ENCODE assay signal across 3 cellular contexts in the genomic region with DNA sequence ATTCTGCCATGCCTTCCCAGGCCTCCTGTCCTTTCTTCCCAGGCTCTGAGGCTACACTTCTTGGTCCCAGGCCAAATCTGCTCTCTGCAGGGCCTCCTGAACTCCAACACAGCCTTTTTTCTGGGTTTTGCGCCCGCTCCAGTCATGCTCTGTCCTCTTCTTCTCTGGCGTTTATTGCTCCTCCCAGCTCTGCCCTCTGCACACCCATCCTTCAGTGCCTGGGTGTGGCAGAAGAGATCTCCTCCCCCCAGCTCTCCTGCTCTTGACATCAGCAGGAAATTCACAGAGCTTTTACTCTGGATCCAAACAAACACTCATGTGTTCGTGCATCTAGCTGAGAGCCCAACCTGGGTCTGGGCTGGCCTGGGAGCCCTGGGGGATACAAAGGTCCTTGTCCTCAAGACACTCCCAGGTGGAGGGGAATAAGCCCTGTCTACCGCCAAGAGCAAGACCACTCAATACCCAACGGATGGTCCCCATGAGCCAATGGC.
TF ChIP-seq lines count a peak whose summit lies in the region.

No MANE protein-coding gene starts in this region.

TF ChIP-seq in HepG2, 621 proteins besides CTCF, POLR2A, EP300 and RAD21:
- TF ChIP-seq KLF12 (CRISPR knock-in tag; IDR thresholded peaks at IDR 0.05; ENCODE audit: borderline replicate concordance) = no peak
- TF ChIP-seq ZBTB3 (CRISPR knock-in tag; IDR thresholded peaks at IDR 0.05; ENCODE audit: borderline replicate concordance, low read depth) = no peak
- TF ChIP-seq ZFP90 (CRISPR knock-in tag; IDR thresholded peaks at IDR 0.05; ENCODE audit: borderline replicate concordance) = no peak
- no peak for TF ChIP-seq HOXA9 (CRISPR knock-in tag; IDR thresholded peaks at IDR 0.05; ENCODE audit: borderline replicate concordance)
- no peak for TF ChIP-seq KMT2B (CRISPR knock-in tag; IDR thresholded peaks at IDR 0.05)

TF ChIP-seq in WTC11, 78 proteins besides CTCF, POLR2A, EP300 and RAD21:
- TF ChIP-seq TP53 (CRISPR knock-in tag; IDR thresholded peaks at IDR 0.05) (no peak), KAT7 (CRISPR knock-in tag; IDR thresholded peaks at IDR 0.05; ENCODE audit: borderline replicate concordance) (no peak), CREM (CRISPR knock-in tag; IDR thresholded peaks at IDR 0.05) (no peak), ELF4 (CRISPR knock-in tag; IDR thresholded peaks at IDR 0.05; ENCODE audit: low read depth) (no peak), JUN (CRISPR knock-in tag; IDR thresholded peaks at IDR 0.05) (no peak), SMAD3 (CRISPR knock-in tag; IDR thresholded peaks at IDR 0.05; ENCODE audit: borderline replicate concordance) (no peak), ZNF423 (CRISPR knock-in tag; IDR thresholded peaks at IDR 0.05) (no peak)
- TF ChIP-seq, protein P1, sequence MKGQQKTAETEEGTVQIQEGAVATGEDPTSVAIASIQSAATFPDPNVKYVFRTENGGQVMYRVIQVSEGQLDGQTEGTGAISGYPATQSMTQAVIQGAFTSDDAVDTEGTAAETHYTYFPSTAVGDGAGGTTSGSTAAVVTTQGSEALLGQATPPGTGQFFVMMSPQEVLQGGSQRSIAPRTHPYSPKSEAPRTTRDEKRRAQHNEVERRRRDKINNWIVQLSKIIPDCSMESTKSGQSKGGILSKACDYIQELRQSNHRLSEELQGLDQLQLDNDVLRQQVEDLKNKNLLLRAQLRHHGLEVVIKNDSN (CRISPR knock-in tag; IDR thresholded peaks at IDR 0.05) = no peak
- TF ChIP-seq, protein P2, sequence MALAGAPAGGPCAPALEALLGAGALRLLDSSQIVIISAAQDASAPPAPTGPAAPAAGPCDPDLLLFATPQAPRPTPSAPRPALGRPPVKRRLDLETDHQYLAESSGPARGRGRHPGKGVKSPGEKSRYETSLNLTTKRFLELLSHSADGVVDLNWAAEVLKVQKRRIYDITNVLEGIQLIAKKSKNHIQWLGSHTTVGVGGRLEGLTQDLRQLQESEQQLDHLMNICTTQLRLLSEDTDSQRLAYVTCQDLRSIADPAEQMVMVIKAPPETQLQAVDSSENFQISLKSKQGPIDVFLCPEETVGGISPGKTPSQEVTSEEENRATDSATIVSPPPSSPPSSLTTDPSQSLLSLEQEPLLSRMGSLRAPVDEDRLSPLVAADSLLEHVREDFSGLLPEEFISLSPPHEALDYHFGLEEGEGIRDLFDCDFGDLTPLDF (CRISPR knock-in tag; IDR thresholded peaks at IDR 0.05) = no peak
- TF ChIP-seq, protein P3, sequence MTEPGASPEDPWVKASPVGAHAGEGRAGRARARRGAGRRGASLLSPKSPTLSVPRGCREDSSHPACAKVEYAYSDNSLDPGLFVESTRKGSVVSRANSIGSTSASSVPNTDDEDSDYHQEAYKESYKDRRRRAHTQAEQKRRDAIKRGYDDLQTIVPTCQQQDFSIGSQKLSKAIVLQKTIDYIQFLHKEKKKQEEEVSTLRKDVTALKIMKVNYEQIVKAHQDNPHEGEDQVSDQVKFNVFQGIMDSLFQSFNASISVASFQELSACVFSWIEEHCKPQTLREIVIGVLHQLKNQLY (CRISPR knock-in tag; IDR thresholded peaks at IDR 0.05) = no peak
- TF ChIP-seq, protein P4, sequence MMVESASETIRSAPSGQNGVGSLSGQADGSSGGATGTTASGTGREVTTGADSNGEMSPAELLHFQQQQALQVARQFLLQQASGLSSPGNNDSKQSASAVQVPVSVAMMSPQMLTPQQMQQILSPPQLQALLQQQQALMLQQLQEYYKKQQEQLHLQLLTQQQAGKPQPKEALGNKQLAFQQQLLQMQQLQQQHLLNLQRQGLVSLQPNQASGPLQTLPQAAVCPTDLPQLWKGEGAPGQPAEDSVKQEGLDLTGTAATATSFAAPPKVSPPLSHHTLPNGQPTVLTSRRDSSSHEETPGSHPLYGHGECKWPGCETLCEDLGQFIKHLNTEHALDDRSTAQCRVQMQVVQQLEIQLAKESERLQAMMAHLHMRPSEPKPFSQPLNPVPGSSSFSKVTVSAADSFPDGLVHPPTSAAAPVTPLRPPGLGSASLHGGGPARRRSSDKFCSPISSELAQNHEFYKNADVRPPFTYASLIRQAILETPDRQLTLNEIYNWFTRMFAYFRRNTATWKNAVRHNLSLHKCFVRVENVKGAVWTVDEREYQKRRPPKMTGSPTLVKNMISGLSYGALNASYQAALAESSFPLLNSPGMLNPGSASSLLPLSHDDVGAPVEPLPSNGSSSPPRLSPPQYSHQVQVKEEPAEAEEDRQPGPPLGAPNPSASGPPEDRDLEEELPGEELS (CRISPR knock-in tag; IDR thresholded peaks at IDR 0.05) = no peak
- TF ChIP-seq, protein P5, sequence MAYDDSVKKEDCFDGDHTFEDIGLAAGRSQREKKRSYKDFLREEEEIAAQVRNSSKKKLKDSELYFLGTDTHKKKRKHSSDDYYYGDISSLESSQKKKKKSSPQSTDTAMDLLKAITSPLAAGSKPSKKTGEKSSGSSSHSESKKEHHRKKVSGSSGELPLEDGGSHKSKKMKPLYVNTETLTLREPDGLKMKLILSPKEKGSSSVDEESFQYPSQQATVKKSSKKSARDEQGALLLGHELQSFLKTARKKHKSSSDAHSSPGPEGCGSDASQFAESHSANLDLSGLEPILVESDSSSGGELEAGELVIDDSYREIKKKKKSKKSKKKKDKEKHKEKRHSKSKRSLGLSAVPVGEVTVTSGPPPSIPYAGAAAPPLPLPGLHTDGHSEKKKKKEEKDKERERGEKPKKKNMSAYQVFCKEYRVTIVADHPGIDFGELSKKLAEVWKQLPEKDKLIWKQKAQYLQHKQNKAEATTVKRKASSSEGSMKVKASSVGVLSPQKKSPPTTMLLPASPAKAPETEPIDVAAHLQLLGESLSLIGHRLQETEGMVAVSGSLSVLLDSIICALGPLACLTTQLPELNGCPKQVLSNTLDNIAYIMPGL (CRISPR knock-in tag; IDR thresholded peaks at IDR 0.05) = no peak
TF ChIP-seq in WTC11: peak in this region for 0.

TF ChIP-seq in SK-N-SH treated with all-trans-retinoic acid at 6 μM for 48 hours, 23 proteins besides CTCF, POLR2A, EP300 and RAD21:
- TF ChIP-seq, protein P6, sequence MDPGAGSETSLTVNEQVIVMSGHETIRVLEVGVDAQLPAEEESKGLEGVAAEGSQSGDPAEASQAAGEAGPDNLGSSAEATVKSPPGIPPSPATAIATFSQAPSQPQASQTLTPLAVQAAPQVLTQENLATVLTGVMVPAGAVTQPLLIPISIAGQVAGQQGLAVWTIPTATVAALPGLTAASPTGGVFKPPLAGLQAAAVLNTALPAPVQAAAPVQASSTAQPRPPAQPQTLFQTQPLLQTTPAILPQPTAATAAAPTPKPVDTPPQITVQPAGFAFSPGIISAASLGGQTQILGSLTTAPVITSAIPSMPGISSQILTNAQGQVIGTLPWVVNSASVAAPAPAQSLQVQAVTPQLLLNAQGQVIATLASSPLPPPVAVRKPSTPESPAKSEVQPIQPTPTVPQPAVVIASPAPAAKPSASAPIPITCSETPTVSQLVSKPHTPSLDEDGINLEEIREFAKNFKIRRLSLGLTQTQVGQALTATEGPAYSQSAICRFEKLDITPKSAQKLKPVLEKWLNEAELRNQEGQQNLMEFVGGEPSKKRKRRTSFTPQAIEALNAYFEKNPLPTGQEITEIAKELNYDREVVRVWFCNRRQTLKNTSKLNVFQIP (CRISPR knock-in tag; IDR thresholded peaks at IDR 0.05; ENCODE audit: borderline replicate concordance, low read depth) = no peak
- no peak for TF ChIP-seq ZFP30 (CRISPR knock-in tag; IDR thresholded peaks at IDR 0.05)
- TF ChIP-seq ISL1 (CRISPR knock-in tag; IDR thresholded peaks at IDR 0.05) = no peak
- no peak for TF ChIP-seq TOX (CRISPR knock-in tag; IDR thresholded peaks at IDR 0.05; ENCODE audit: borderline replicate concordance)
- TF ChIP-seq, protein P7, sequence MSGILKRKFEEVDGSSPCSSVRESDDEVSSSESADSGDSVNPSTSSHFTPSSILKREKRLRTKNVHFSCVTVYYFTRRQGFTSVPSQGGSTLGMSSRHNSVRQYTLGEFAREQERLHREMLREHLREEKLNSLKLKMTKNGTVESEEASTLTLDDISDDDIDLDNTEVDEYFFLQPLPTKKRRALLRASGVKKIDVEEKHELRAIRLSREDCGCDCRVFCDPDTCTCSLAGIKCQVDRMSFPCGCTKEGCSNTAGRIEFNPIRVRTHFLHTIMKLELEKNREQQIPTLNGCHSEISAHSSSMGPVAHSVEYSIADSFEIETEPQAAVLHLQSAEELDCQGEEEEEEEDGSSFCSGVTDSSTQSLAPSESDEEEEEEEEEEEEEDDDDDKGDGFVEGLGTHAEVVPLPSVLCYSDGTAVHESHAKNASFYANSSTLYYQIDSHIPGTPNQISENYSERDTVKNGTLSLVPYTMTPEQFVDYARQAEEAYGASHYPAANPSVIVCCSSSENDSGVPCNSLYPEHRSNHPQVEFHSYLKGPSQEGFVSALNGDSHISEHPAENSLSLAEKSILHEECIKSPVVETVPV (CRISPR knock-in tag; IDR thresholded peaks at IDR 0.05) = no peak
- TF ChIP-seq, protein P8, sequence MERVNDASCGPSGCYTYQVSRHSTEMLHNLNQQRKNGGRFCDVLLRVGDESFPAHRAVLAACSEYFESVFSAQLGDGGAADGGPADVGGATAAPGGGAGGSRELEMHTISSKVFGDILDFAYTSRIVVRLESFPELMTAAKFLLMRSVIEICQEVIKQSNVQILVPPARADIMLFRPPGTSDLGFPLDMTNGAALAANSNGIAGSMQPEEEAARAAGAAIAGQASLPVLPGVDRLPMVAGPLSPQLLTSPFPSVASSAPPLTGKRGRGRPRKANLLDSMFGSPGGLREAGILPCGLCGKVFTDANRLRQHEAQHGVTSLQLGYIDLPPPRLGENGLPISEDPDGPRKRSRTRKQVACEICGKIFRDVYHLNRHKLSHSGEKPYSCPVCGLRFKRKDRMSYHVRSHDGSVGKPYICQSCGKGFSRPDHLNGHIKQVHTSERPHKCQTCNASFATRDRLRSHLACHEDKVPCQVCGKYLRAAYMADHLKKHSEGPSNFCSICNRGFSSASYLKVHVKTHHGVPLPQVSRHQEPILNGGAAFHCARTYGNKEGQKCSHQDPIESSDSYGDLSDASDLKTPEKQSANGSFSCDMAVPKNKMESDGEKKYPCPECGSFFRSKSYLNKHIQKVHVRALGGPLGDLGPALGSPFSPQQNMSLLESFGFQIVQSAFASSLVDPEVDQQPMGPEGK (CRISPR knock-in tag; IDR thresholded peaks at IDR 0.05; ENCODE audit: borderline replicate concordance) = no peak
- TF ChIP-seq, protein P9, sequence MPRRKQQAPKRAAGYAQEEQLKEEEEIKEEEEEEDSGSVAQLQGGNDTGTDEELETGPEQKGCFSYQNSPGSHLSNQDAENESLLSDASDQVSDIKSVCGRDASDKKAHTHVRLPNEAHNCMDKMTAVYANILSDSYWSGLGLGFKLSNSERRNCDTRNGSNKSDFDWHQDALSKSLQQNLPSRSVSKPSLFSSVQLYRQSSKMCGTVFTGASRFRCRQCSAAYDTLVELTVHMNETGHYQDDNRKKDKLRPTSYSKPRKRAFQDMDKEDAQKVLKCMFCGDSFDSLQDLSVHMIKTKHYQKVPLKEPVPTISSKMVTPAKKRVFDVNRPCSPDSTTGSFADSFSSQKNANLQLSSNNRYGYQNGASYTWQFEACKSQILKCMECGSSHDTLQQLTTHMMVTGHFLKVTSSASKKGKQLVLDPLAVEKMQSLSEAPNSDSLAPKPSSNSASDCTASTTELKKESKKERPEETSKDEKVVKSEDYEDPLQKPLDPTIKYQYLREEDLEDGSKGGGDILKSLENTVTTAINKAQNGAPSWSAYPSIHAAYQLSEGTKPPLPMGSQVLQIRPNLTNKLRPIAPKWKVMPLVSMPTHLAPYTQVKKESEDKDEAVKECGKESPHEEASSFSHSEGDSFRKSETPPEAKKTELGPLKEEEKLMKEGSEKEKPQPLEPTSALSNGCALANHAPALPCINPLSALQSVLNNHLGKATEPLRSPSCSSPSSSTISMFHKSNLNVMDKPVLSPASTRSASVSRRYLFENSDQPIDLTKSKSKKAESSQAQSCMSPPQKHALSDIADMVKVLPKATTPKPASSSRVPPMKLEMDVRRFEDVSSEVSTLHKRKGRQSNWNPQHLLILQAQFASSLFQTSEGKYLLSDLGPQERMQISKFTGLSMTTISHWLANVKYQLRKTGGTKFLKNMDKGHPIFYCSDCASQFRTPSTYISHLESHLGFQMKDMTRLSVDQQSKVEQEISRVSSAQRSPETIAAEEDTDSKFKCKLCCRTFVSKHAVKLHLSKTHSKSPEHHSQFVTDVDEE (CRISPR knock-in tag; IDR thresholded peaks at IDR 0.05) = no peak
- no peak for TF ChIP-seq ZC3H10 (CRISPR knock-in tag; IDR thresholded peaks at IDR 0.05)
- no peak for TF ChIP-seq OSR1 (CRISPR knock-in tag; IDR thresholded peaks at IDR 0.05)
- no peak for TF ChIP-seq GLIS3 (CRISPR knock-in tag; IDR thresholded peaks at IDR 0.05)
